9 cellular contexts compared by ENCODE assay signal in genomic region chr22:21754523-21755128, GRCh38. TPM values are rescaled to one million over a fixed set of nuclear protein-coding genes. Genes with fewer than 3 reads are reported as not detected.
DNase-seq lines count a peak whose midpoint lies in the region; ATAC-seq, FAIRE-seq and TF ChIP-seq lines count a peak whose summit lies in the region.
"Had no signal": no experiment of that assay in that cellular context is flagged by ENCODE, and none has a peak within 500 bp of the region (broad histone marks: within the 10 kb centered on the region; RNA-seq: fewer than 3 reads in every experiment).

No MANE protein-coding gene starts in this region.

- H3K4me3 ChIP-seq in ACC112 (ENCODE audit: low read depth, low read length), result peak overlapping the region; percentile 20
- no peak overlapping the region for H3K4me3 ChIP-seq in lower lobe of right lung
- H3K4me3 ChIP-seq: thoracic aorta had no signal

- peak; percentile 55 to 62 for ATAC-seq in lower lobe of right lung
- no peak for ATAC-seq in foreskin keratinocyte

- H3K27ac ChIP-seq in ACC112 (ENCODE audit: low read depth, low read length) (peak overlapping the region; percentile 75), lower lobe of right lung (no peak overlapping the region), foreskin keratinocyte (no peak overlapping the region)

- H3K36me3 ChIP-seq in ACC112 (ENCODE audit: insufficient read depth, low read length) (no peaks in the 10 kb centered on the region), lower lobe of right lung (peaks cover 28% of the 10 kb centered on the region)
- H3K36me3 ChIP-seq: thoracic aorta had no signal

- H3K9me3 ChIP-seq in lower lobe of right lung, result no peaks in the 10 kb centered on the region
- H3K9me3 ChIP-seq: thoracic aorta had no signal

- no peaks in the 10 kb centered on the region for H3K27me3 ChIP-seq in ACC112 (ENCODE audit: insufficient read depth, low read length)
- H3K27me3 ChIP-seq in lower lobe of right lung (ENCODE audit: low read depth), result no peaks in the 10 kb centered on the region
- no peaks in the 10 kb centered on the region for H3K27me3 ChIP-seq in foreskin keratinocyte

- peaks cover 25% of the 10 kb centered on the region for H3K4me1 ChIP-seq in ACC112 (ENCODE audit: control insufficient read depth, insufficient read depth, low read length, unreplicated experiment)
- peaks cover 17% of the 10 kb centered on the region for H3K4me1 ChIP-seq in lower lobe of right lung
- H3K4me1 ChIP-seq in foreskin keratinocyte, result peaks cover under 1% of the 10 kb centered on the region

- intact Hi-C loops in lower lobe of right lung (cut with DNase I), result no loop called here

- H2AFZ ChIP-seq in ACC112 (ENCODE audit: low read length, unreplicated experiment), result no peak overlapping the region

- DNase-seq in NAMALWA (ENCODE audit: low spot score) (peak; percentile 59), cerebellum (ENCODE audit: low spot score) (peak; percentile 62), lower lobe of right lung (no peak), HK-2 (ENCODE audit: unreplicated experiment) (no peak), foreskin keratinocyte (no peak), urothelium cell line (ENCODE audit: low spot score) (no peak)
- DNase-seq in activated effector memory CD4-positive, alpha-beta T cell treated with anti-CD3 and anti-CD28 coated beads, Interleukin-2, amount 50 U/mL, for 16 hours, result no peak

- no peaks in the 10 kb centered on the region for H3K79me2 ChIP-seq in ACC112 (ENCODE audit: control insufficient read depth, insufficient read depth, low read length, unreplicated experiment)

- no peak for TF ChIP-seq CTCF in lower lobe of right lung (IDR thresholded peaks at IDR 0.05)
- TF ChIP-seq CTCF in foreskin keratinocyte (conservative IDR thresholded peaks at IDR 0.05), result no peak

- FAIRE-seq in urothelium cell line (lab: Jason Lieb, UNC), result no peak

RNA-seq across cellular contexts. Expression of gene YPEL1, which starts 19.0 kb away (rescaled TPM):
- 38.7 TPM for total RNA-seq in cerebellum
- 7.6 TPM for total RNA-seq in lower lobe of right lung
- 0.14 TPM in 1 of 2 replicates, not detected in the other for total RNA-seq in foreskin keratinocyte
- 0.03 TPM in 1 of 2 replicates, not detected in the other for polyA plus RNA-seq in foreskin keratinocyte

Comparison
In these comparisons a context has a peak if more than half of its experiments do, and no peak if none do; other contexts are left out.
1. DNase-seq: peak in NAMALWA (single experiment) and cerebellum (single experiment); none in lower lobe of right lung (single experiment), HK-2 (single experiment), activated effector memory CD4-positive, alpha-beta T cell treated with anti-CD3 and anti-CD28 coated beads, Interleukin-2, amount 50 U/mL, for 16 hours (single experiment), foreskin keratinocyte (0 of 2) and urothelium cell line (single experiment).